In genomic region chr6:10202581-10202980, GRCh38 we compare ENCODE assay signal across 21 cellular contexts.
"Had no signal": no experiment of that assay in that cellular context is flagged by ENCODE, and none has a peak within 500 bp of the region (broad histone marks: within the 10 kb centered on the region; RNA-seq: fewer than 3 reads in every experiment).

No MANE protein-coding gene starts in this region.

- H3K27ac ChIP-seq: HL-60 had no signal

- FAIRE-seq: RCC 7860 had no signal

- DNase-seq: IMR-90, Karpas-422, KG1, MM.1S, NCI-H1092 treated with DMSO at 0.1 percent for 48 hours, NCI-H1436, NCI-H187, NCI-H2029, NCI-H2081 treated with DMSO at 0.1 percent for 48 hours, NCI-H2171, NCI-H226, NCI-H446, NCI-H510A, NCI-H524 treated with DMSO at 0.1 percent for 48 hours, NCI-H69, NCI-H774, RPMI8226, SHP77, SK-N-SH had no signal
